In the genomic region with DNA sequence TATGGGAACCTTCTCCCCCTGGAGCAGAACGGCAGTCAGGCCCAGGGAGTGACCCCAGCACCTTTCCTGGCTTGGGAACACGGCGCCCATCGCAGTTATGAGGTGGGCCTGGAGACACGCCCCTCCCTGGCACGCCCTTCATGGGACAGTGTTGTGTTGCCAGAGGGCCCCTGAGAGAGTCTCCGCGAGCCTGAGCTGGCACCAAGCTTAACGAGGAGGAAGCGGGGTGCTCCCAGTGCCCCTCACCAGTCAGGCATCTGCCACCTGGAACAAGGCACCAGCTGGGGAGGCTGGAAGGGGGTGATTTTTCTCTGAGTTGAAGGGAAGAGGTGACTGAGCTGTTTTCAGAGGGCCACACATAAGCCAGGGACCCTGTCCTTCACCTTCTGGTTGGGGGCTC, we compare ENCODE assay signal across 19 cellular contexts.
"Had no signal": no experiment of that assay in that cellular context is flagged by ENCODE, and none has a peak within 500 bp of the region (broad histone marks: within the 10 kb centered on the region; RNA-seq: fewer than 3 reads in every experiment).

No MANE protein-coding gene starts in this region.

- H3K27me3 ChIP-seq: brain microvascular endothelial cell, neutrophil, right lobe of liver, transverse colon had no signal

- H3K9me3 Mint-ChIP-seq: activated CD8-positive, alpha-beta T cell treated with anti-CD3 and anti-CD28 coated beads for 36 hours; activated naive CD4-positive, alpha-beta T cell treated with anti-CD3 and anti-CD28 coated beads, Interleukin-2, amount 50 U/mL, for 24 hours; activated T-helper 2 cell treated with anti-CD3 and anti-CD28 coated beads, Interferon-gamma antibody, Interleukin-2, Interleukin-4, amounts not matched to agents 10 μg/mL and 5 μg/mL and 100 μg/mL, durations not matched to agents 14 hours and 24 hours and 36 hours; dendritic cell treated with granulocyte-macrophage colony-stimulating factor and Interleukin-4, amounts not matched to agents 40 ng/mL and 50 ng/mL, for 4 days; effector memory CD8-positive, alpha-beta T cell; naive thymus-derived CD4-positive, alpha-beta T cell; T-cell had no signal

- H3K4me3 ChIP-seq: right lobe of liver, transverse colon had no signal

- ATAC-seq: activated CD4-positive, alpha-beta T cell treated with anti-CD3 and anti-CD28 coated beads for 36 hours; activated CD8-positive, alpha-beta T cell treated with anti-CD3 and anti-CD28 coated beads for 36 hours; effector memory CD8-positive, alpha-beta T cell; naive thymus-derived CD4-positive, alpha-beta T cell; right lobe of liver; T-cell had no signal

- DNase-seq: activated CD8-positive, alpha-beta T cell treated with anti-CD3 and anti-CD28 coated beads for 36 hours; amygdala; brain microvascular endothelial cell; effector memory CD8-positive, alpha-beta T cell; hippocampal formation; mammary epithelial cell; naive thymus-derived CD4-positive, alpha-beta T cell; stimulated activated CD4-positive, alpha-beta T cell treated with anti-CD3 and anti-CD28 coated beads, Interleukin-1b, Interleukin-23, amount 100 ng/mL, for 48 hours; stimulated activated naive CD4-positive, alpha-beta T cell; substantia nigra; T-cell; transverse colon had no signal

- H3K27ac Mint-ChIP-seq: activated CD4-positive, alpha-beta T cell treated with anti-CD3 and anti-CD28 coated beads for 36 hours; activated CD8-positive, alpha-beta T cell treated with anti-CD3 and anti-CD28 coated beads for 36 hours; activated naive CD4-positive, alpha-beta T cell treated with anti-CD3 and anti-CD28 coated beads, Interleukin-2, amount 50 U/mL, for 24 hours; activated T-helper 2 cell treated with anti-CD3 and anti-CD28 coated beads, Interferon-gamma antibody, Interleukin-2, Interleukin-4, amounts not matched to agents 10 μg/mL and 5 μg/mL and 100 μg/mL, durations not matched to agents 14 hours and 24 hours and 36 hours; dendritic cell treated with granulocyte-macrophage colony-stimulating factor and Interleukin-4, amounts not matched to agents 40 ng/mL and 50 ng/mL, for 4 days; effector memory CD8-positive, alpha-beta T cell; T-cell had no signal

- H3K27me3 Mint-ChIP-seq: activated CD4-positive, alpha-beta T cell treated with anti-CD3 and anti-CD28 coated beads for 36 hours; activated CD8-positive, alpha-beta T cell treated with anti-CD3 and anti-CD28 coated beads for 36 hours; activated naive CD4-positive, alpha-beta T cell treated with anti-CD3 and anti-CD28 coated beads, Interleukin-2, amount 50 U/mL, for 24 hours; dendritic cell treated with granulocyte-macrophage colony-stimulating factor and Interleukin-4, amounts not matched to agents 40 ng/mL and 50 ng/mL, for 4 days; effector memory CD8-positive, alpha-beta T cell; naive thymus-derived CD4-positive, alpha-beta T cell; progenitor cell of endocrine pancreas; T-cell had no signal

- H3K4me3 Mint-ChIP-seq: activated CD4-positive, alpha-beta T cell treated with anti-CD3 and anti-CD28 coated beads for 36 hours; activated CD8-positive, alpha-beta T cell treated with anti-CD3 and anti-CD28 coated beads for 36 hours; activated naive CD4-positive, alpha-beta T cell treated with anti-CD3 and anti-CD28 coated beads, Interleukin-2, amount 50 U/mL, for 24 hours; dendritic cell treated with granulocyte-macrophage colony-stimulating factor and Interleukin-4, amounts not matched to agents 40 ng/mL and 50 ng/mL, for 4 days; effector memory CD8-positive, alpha-beta T cell; naive thymus-derived CD4-positive, alpha-beta T cell; T-cell had no signal

- H3K4me1 Mint-ChIP-seq: activated CD4-positive, alpha-beta T cell treated with anti-CD3 and anti-CD28 coated beads for 36 hours; activated naive CD4-positive, alpha-beta T cell treated with anti-CD3 and anti-CD28 coated beads, Interleukin-2, amount 50 U/mL, for 24 hours had no signal
